12 cellular contexts compared by ENCODE assay signal in the genomic region with DNA sequence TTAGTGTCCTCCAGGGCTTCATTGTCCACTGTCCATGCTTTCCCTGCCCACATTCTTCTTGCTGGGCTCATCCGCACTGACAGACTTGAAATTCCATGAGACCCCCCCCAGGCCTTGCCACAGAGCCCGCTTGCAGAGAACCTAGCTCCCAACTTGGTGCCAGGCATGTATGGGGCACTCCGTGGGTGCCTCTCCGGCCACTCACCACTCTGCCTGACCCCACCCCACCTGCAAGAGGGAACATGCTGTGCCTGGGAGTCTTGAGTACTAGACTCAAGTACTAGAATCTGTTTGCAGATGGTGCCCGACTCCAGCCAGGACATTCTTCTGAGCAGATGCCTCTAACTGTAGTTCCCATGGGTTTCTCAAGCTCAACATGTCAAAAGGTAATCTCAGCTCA. TPM values are rescaled to one million over a fixed set of nuclear protein-coding genes. Genes with fewer than 3 reads are reported as not detected.
DNase-seq lines count a peak whose midpoint lies in the region; ATAC-seq, FAIRE-seq and TF ChIP-seq lines count a peak whose summit lies in the region.
"Had no signal": no experiment of that assay in that cellular context is flagged by ENCODE, and none has a peak within 500 bp of the region (broad histone marks: within the 10 kb centered on the region; RNA-seq: fewer than 3 reads in every experiment).

No MANE protein-coding gene starts in this region.

- H3K4me1 Mint-ChIP-seq in astrocyte (ENCODE audit: low read depth, unreplicated experiment) (peaks cover 42% of the 10 kb centered on the region), type B pancreatic cell (ENCODE audit: unreplicated experiment) (peaks cover 27% of the 10 kb centered on the region)

- no peak for DNase-seq in heart left ventricle
- no peak for DNase-seq in cardiac septum (ENCODE audit: low spot score)
- DNase-seq in astrocyte (ENCODE audit: low read depth), result no peak
- no peak for DNase-seq in lung (ENCODE audit: low spot score)
- DNase-seq in type B pancreatic cell (ENCODE audit: extremely low spot score, unreplicated experiment), result no peak
- DNase-seq in GOT3 (lab: John Stamatoyannopoulos, UW), result no peak
- no peak for DNase-seq in HT-29 (ENCODE audit: low spot score)
- no peak for DNase-seq in NCI-H510A (lab: John Stamatoyannopoulos, UW)
- DNase-seq: NK-92 treated with Interleukin-12 subunit alpha and Interleukin-12 subunit beta, amount 100 ng/mL, for 24 hours; tibial artery had no signal

- H3K36me3 ChIP-seq in heart left ventricle (no peaks in the 10 kb centered on the region), astrocyte (ENCODE audit: insufficient read depth, low read length) (no peaks in the 10 kb centered on the region), lung (ENCODE audit: control insufficient read depth in 2 of 2, insufficient read depth in 2 of 2, low read length in 2 of 2) (no peaks in the 10 kb centered on the region)
- H3K36me3 ChIP-seq: tibial artery had no signal

- peaks cover 0 to 68% (median 35%) of the 10 kb centered on the region in 12 donors for H3K4me1 ChIP-seq in heart left ventricle
- H3K4me1 ChIP-seq in astrocyte (ENCODE audit: insufficient read depth, low read length), result peaks cover 43% of the 10 kb centered on the region
- peaks cover 3 to 4% of the 10 kb centered on the region in 2 donors for H3K4me1 ChIP-seq in lung (ENCODE audit: control insufficient read depth in 2 of 2, insufficient read depth in 2 of 2, low read length in 2 of 2)
- H3K4me1 ChIP-seq: tibial artery had no signal

- intact Hi-C loops in heart left ventricle (cut with DNase I) (loop anchor here in 2 of 10 donors (2.0 kb wide), 2 partner anchors 47 to 49 kb away; partner anchors contain the start of gene TRERF1 (in 1 of the 2)), cardiac septum (cut with DNase I) (no loop called here)

- H3K36me3 Mint-ChIP-seq in astrocyte (ENCODE audit: low read depth, unreplicated experiment) (peaks cover 5% of the 10 kb centered on the region), type B pancreatic cell (peaks cover 5% of the 10 kb centered on the region)

- H3K27me3 Mint-ChIP-seq in astrocyte (ENCODE audit: low read depth, unreplicated experiment) (no peaks in the 10 kb centered on the region), type B pancreatic cell (no peaks in the 10 kb centered on the region)

- no peak overlapping the region for H3K27ac Mint-ChIP-seq in astrocyte (ENCODE audit: unreplicated experiment)
- H3K27ac Mint-ChIP-seq in type B pancreatic cell, result peak overlapping the region; percentile 52

- no peak for FAIRE-seq in astrocyte (lab: Jason Lieb, UNC)
- FAIRE-seq: colon had no signal

- H2AFZ ChIP-seq in astrocyte (ENCODE audit: low read depth, low read length), result no peak overlapping the region

- no peak for TF ChIP-seq CTCF in heart left ventricle (IDR thresholded peaks at IDR 0.05)
- no peak for TF ChIP-seq CTCF in astrocyte (IDR thresholded peaks at IDR 0.05; ENCODE audit: insufficient read depth, low read depth, low read length)
- TF ChIP-seq CTCF in lung (IDR thresholded peaks at IDR 0.05; ENCODE audit: control extremely low read depth, extremely low read depth), result no peak
- TF ChIP-seq CTCF in type B pancreatic cell (conservative IDR thresholded peaks at IDR 0.05), result no peak

- H3K9ac ChIP-seq in astrocyte (ENCODE audit: low read length), result peak overlapping the region; percentile 64

- H3K4me3 Mint-ChIP-seq in astrocyte (ENCODE audit: unreplicated experiment) (no peak overlapping the region), type B pancreatic cell (no peak overlapping the region)

- H3K4me2 ChIP-seq in astrocyte (ENCODE audit: low read length), result peak overlapping the region; percentile 73

- no peak overlapping the region for H3K4me3 ChIP-seq in heart left ventricle
- no peak overlapping the region for H3K4me3 ChIP-seq in astrocyte (ENCODE audit: insufficient read depth, low read depth, low read length)
- H3K4me3 ChIP-seq in lung, result no peak overlapping the region
- H3K4me3 ChIP-seq: tibial artery had no signal

- ATAC-seq in heart left ventricle (no peak), lung (ENCODE audit: insufficient read depth, low FRiP score) (peak; percentile 10)

- WGBS in heart left ventricle, 4 donors, result 90 to 99% (median 93%) methylated on average over 5 of the region's 5 CpGs
- WGBS in lung, 2 donors, result 79 to 93% methylated on average over 5 of the region's 5 CpGs

- H3K27me3 ChIP-seq in heart left ventricle, result no peaks in the 10 kb centered on the region
- H3K27me3 ChIP-seq in astrocyte (ENCODE audit: insufficient read depth, low read length), result no peaks in the 10 kb centered on the region
- H3K27me3 ChIP-seq in lung (ENCODE audit: control insufficient read depth, insufficient read depth), result no peaks in the 10 kb centered on the region
- H3K27me3 ChIP-seq: tibial artery had no signal

- TF ChIP-seq POLR2A in heart left ventricle (IDR thresholded peaks at IDR 0.05), result no peak

- H3K9me3 ChIP-seq in heart left ventricle, result no peaks in the 10 kb centered on the region
- H3K9me3 ChIP-seq in astrocyte (ENCODE audit: insufficient read depth, low read depth, low read length), result no peaks in the 10 kb centered on the region
- no peaks in the 10 kb centered on the region for H3K9me3 ChIP-seq in lung (ENCODE audit: control insufficient read depth in 2 of 2, insufficient read depth in 1 of 2, low read length in 1 of 2)
- H3K9me3 ChIP-seq: tibial artery had no signal

- H4K20me1 ChIP-seq in astrocyte (ENCODE audit: insufficient read depth, low read length), result peaks cover 4% of the 10 kb centered on the region

- H3K79me2 ChIP-seq in astrocyte (ENCODE audit: insufficient read depth, low read length), result peaks cover 41% of the 10 kb centered on the region

- peak overlapping the region in 10 of 12 donors; percentile 55 to 78 (median 66) for H3K27ac ChIP-seq in heart left ventricle
- H3K27ac ChIP-seq in astrocyte (ENCODE audit: low read depth, low read length), result peak overlapping the region; percentile 54
- H3K27ac ChIP-seq in lung (ENCODE audit: low read depth in 1 of 2, low read length in 1 of 2), result peak overlapping the region in 1 of 2 donors; percentile 59
- H3K27ac ChIP-seq: tibial artery had no signal

- no peaks in the 10 kb centered on the region for H3K9me3 Mint-ChIP-seq in astrocyte (ENCODE audit: unreplicated experiment)
- H3K9me3 Mint-ChIP-seq in type B pancreatic cell, result no peaks in the 10 kb centered on the region
- H3K9me3 Mint-ChIP-seq: activated T-helper 2 cell treated with anti-CD3 and anti-CD28 coated beads, Interferon-gamma antibody, Interleukin-2, Interleukin-4, amounts not matched to agents 10 μg/mL and 5 μg/mL and 100 μg/mL, durations not matched to agents 14 hours and 24 hours and 36 hours had no signal

RNA-seq across cellular contexts. Expression of gene TRERF1, which starts 47.9 kb away (rescaled TPM):
- total RNA-seq in heart left ventricle, result 1 to 10 TPM in 8 of 9 donors, under 1 TPM in 1; 0.53 to 4.5 (median 1.7) TPM
- 1 to 10 TPM; 1.0 to 1.2 TPM for polyA plus RNA-seq in heart left ventricle
- total RNA-seq in cardiac septum, result 0.86 TPM
- 7.7 and 8.6 TPM in 2 replicates for total RNA-seq in astrocyte
- total RNA-seq in lung, result 10 to 100 TPM in 1 of 2 donors, 1 to 10 TPM in 1; 4.8 to 10.4 TPM
- 1 to 10 TPM; 1.2 to 1.8 TPM for polyA plus RNA-seq in lung
- total RNA-seq in type B pancreatic cell (ENCODE audit: low replicate concordance), result 9.7 and 13.2 TPM in 2 replicates
- total RNA-seq in HT-29 (2014; rRNA removed; shearing (Covaris generic)), result 4.2 and 6.8 TPM in 2 replicates
